In the genomic region with DNA sequence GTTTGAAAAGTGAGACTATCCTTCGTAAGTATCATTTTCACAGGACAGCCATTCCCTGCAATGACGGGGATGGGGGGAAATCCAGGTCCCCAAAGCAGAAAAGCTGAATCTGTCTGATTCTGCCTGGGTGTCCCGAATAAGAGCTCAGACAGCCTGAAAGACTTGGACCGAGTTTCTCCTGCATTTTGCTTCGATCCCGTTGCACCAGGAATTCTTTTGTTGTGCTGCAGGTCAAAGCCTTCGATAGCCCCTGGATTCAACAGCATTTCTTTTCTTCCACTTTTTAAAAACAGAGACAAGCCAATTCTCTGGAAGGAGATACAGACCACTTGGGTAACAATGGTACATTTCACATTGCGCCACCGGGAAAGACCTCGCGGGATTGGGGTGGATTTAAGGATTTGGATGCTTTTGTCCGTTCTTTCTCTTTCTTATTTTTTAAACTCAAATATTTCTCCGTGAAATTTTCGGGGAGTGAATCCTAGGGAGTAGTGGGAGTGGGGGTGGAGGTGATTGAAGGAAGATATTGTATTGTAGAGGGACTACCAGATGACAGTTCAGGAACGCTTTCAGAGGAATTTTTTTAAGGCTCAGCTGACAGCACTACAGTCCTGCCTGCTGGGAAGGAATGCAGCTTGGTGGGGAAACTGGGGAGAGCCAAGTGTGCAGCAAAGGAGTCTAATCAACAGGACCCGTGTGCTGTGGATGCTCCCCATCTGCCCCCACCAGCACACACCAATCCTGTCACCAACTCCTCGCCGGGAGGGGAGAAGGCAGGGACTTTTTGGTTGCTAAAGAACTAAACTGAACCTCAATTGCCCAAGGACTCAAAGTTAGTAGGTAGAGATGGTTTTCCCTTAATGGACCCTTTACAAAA, we compare ENCODE assay signal across 8 cellular contexts. TPM values are rescaled to one million over a fixed set of nuclear protein-coding genes. Genes with fewer than 3 reads are reported as not detected.
DNase-seq lines count a peak whose midpoint lies in the region; ATAC-seq and TF ChIP-seq lines count a peak whose summit lies in the region.

No MANE protein-coding gene starts in this region.

- in situ Hi-C loops in T47D (cut with HindIII; ENCODE audit: low pct_unique_long_range_greater_than_20kb, low sequenced_read_pairs) = no loop called here

- no peak for TF ChIP-seq POLR2A in breast epithelium (IDR thresholded peaks at IDR 0.05)

- no peak for TF ChIP-seq CTCF in breast epithelium (IDR thresholded peaks at IDR 0.05)
- TF ChIP-seq CTCF in choroid plexus epithelial cell (conservative IDR thresholded peaks at IDR 0.05; ENCODE audit: low read depth, low read length) = no peak
- no peak for TF ChIP-seq CTCF in ascending aorta (IDR thresholded peaks at IDR 0.05)

- H3K36me3 ChIP-seq in breast epithelium = no peaks in the 10 kb centered on the region
- H3K36me3 ChIP-seq in mesodermal cell (ENCODE audit: control insufficient read depth, insufficient read depth, low read length) = no peaks in the 10 kb centered on the region
- H3K36me3 ChIP-seq in ascending aorta = no peaks in the 10 kb centered on the region

- intact Hi-C loops in breast epithelium (cut with DNase I; ENCODE audit: low total_unique reads) (no loop called here), ascending aorta (cut with DNase I) (no loop called here)

- DNase-seq in T47D (ENCODE audit: low read depth in 1 of 2, low spot score in 1 of 2) = peak; percentile 44 to 64
- DNase-seq in breast epithelium (ENCODE audit: low spot score in 2 of 2) = no peak
- DNase-seq in choroid plexus epithelial cell (ENCODE audit: low read depth) = peak; percentile 2
- DNase-seq in ascending aorta (ENCODE audit: low spot score in 2 of 2) = no peak

- H3K27me3 ChIP-seq in breast epithelium = peaks cover 3 to 63% of the 10 kb centered on the region in 2 donors
- peaks cover 3% of the 10 kb centered on the region for H3K27me3 ChIP-seq in ascending aorta

- peak overlapping the region in 1 of 3 donors; percentile 12 for H3K4me3 ChIP-seq in breast epithelium
- no peak overlapping the region for H3K4me3 ChIP-seq in choroid plexus epithelial cell (ENCODE audit: low read depth, low read length)
- H3K4me3 ChIP-seq in mesodermal cell (ENCODE audit: extremely low read depth, insufficient read depth, low read length, poor library complexity, severe bottlenecking) = peak overlapping the region; percentile 23
- H3K4me3 ChIP-seq in ascending aorta = peak overlapping the region in 1 of 2 donors; percentile 34

- ATAC-seq in HG03135 (IDR thresholded peaks at IDR 0.05; ENCODE audit: unreplicated experiment) (no peak), GM19023 (IDR thresholded peaks at IDR 0.05; ENCODE audit: unreplicated experiment) (no peak)

- H3K9me3 ChIP-seq in breast epithelium (no peaks in the 10 kb centered on the region), mesodermal cell (ENCODE audit: control insufficient read depth, low read length) (no peaks in the 10 kb centered on the region), ascending aorta (no peaks in the 10 kb centered on the region)

- WGBS in mesodermal cell (ENCODE audit: insufficient coverage in 2 of 2), 2 experiments = 0% methylated on average over 5 to 7 of the region's 18 CpGs

- no peak overlapping the region for H3K27ac ChIP-seq in breast epithelium
- H3K27ac ChIP-seq in mesodermal cell (ENCODE audit: low read depth, low read length, severe bottlenecking) = no peak overlapping the region
- peak overlapping the region; percentile 69 for H3K27ac ChIP-seq in temporal lobe (ENCODE audit: low read depth, low read length)
- H3K27ac ChIP-seq in ascending aorta = no peak overlapping the region

- H3K4me1 ChIP-seq in breast epithelium (peaks cover 11% of the 10 kb centered on the region in 2 donors), mesodermal cell (ENCODE audit: control insufficient read depth, insufficient read depth, low read length, poor library complexity, severe bottlenecking) (peaks cover 6% of the 10 kb centered on the region), ascending aorta (peaks cover 3 to 19% of the 10 kb centered on the region in 2 donors)

RNA-seq across cellular contexts. Expression of a gene that starts 2.6 kb away (rescaled TPM):
- total RNA-seq in breast epithelium = under 1 TPM in 2 of 3 donors, not detected in 1; 0.33 to 0.59 TPM
- 0.22 TPM for polyA plus RNA-seq in mesodermal cell (2013, experiment 1 of 2)
- polyA plus RNA-seq in mesodermal cell (2013, experiment 2 of 2) = 0.40 TPM
- 10.3 TPM for total RNA-seq in temporal lobe
- not detected for total RNA-seq in ascending aorta

Comparison
In these comparisons a context has a peak if more than half of its experiments do, and no peak if none do; other contexts are left out.
1. DNase-seq: peak in T47D (2 of 2) and choroid plexus epithelial cell (single experiment); none in breast epithelium (0 of 2) and ascending aorta (0 of 2).